ENCODE assay signal across 21 cellular contexts in genomic region chr18:2609604-2610003, GRCh38. TPM values are rescaled to one million over a fixed set of nuclear protein-coding genes. Genes with fewer than 3 reads are reported as not detected.
A peak's percentile ranks its signal among the peaks of the same experiment; 100 is the strongest.
DNase-seq lines count a peak whose midpoint lies in the region; ATAC-seq and TF ChIP-seq lines count a peak whose summit lies in the region.
"Had no signal": no experiment of that assay in that cellular context is flagged by ENCODE, and none has a peak within 500 bp of the region (broad histone marks: within the 10 kb centered on the region; RNA-seq: fewer than 3 reads in every experiment).

No MANE protein-coding gene starts in this region.

- no peaks in the 10 kb centered on the region for H3K27me3 ChIP-seq in CD4-positive, CD25-positive, alpha-beta regulatory T cell (ENCODE audit: control insufficient read depth, insufficient read depth, low read length)
- no peaks in the 10 kb centered on the region for H3K27me3 ChIP-seq in neutrophil

- H3K9me3 ChIP-seq in CD4-positive, CD25-positive, alpha-beta regulatory T cell (ENCODE audit: control insufficient read depth in 2 of 2, low read length in 2 of 2): no peaks in the 10 kb centered on the region
- no peaks in the 10 kb centered on the region for H3K9me3 ChIP-seq in neutrophil

- no peak for ATAC-seq in CD4-positive, CD25-positive, alpha-beta regulatory T cell (ENCODE audit: low read depth in 2 of 2)
- ATAC-seq in T-cell (replicated peaks in 1 of 4): peak in 1 of 4 experiments; percentile 61
- ATAC-seq: HCT116, Panc1 had no signal

- POLR2A ChIA-PET in activated CD4-positive, alpha-beta T cell treated with anti-CD3 and anti-CD28 coated beads, Interleukin-2, amount 10 ng/mL, durations not matched to agents 7 days and 5 days (lab: Charles Lee): no interaction called here
- POLR2A ChIA-PET in T-cell (lab: Charles Lee): interaction anchor here (0.6 to 4.5 kb wide), 2 partner anchors 11 to 27 kb away, joined by 3 to 60 read pairs; no protein-coding TSS in a partner anchor

- TF ChIP-seq CTCF in neutrophil (IDR thresholded peaks at IDR 0.05) (no peak), HFFc6 (IDR thresholded peaks at IDR 0.05) (no peak)

- DNase-seq in activated CD4-positive, alpha-beta T cell treated with anti-CD3 and anti-CD28 coated beads, Interleukin-2, amount 10 ng/mL, durations not matched to agents 7 days and 5 days: no peak
- no peak for DNase-seq in activated CD4-positive, alpha-beta T cell treated with anti-CD3 and anti-CD28 coated beads, Interleukin-2, amount 50 U/mL, for 48 hours
- no peak for DNase-seq in CD4-positive, CD25-positive, alpha-beta regulatory T cell
- no peak for DNase-seq in T-cell
- DNase-seq in HFFc6: no peak
- no peak for DNase-seq in C1 segment of cervical spinal cord (lab: John Stamatoyannopoulos, UW)
- DNase-seq: NCI-H1092, NCI-H1417 treated with DMSO at 0.1 percent for 48 hours, NCI-H1694 treated with DMSO at 0.1 percent for 48 hours, NCI-H2081, NCI-H2227 treated with DMSO at 0.1 percent for 48 hours, NCI-H526 treated with DMSO at 0.1 percent for 48 hours, SHP77 had no signal

- CTCF ChIA-PET in activated CD4-positive, alpha-beta T cell treated with anti-CD3 and anti-CD28 coated beads, Interleukin-2, amount 10 ng/mL, durations not matched to agents 7 days and 5 days (lab: Charles Lee): interaction anchor here (0.8 kb wide), 1 partner anchor 16 kb away, joined by 3 read pairs; no protein-coding TSS in a partner anchor
- CTCF ChIA-PET in T-cell (lab: Charles Lee): interaction anchor here in 1 of 2 donors (1.0 kb wide), 1 partner anchor 22 kb away, joined by 3 read pairs; no protein-coding TSS in a partner anchor

- H3K36me3 Mint-ChIP-seq in activated CD4-positive, alpha-beta T cell treated with anti-CD3 and anti-CD28 coated beads, Interleukin-2, amount 10 ng/mL, durations not matched to agents 7 days and 5 days (ENCODE audit: low read depth): peaks cover 74% of the 10 kb centered on the region
- peaks cover 14% of the 10 kb centered on the region for H3K36me3 Mint-ChIP-seq in CD4-positive, CD25-positive, alpha-beta regulatory T cell
- H3K36me3 Mint-ChIP-seq in T-cell (peaks cover 14% of the 10 kb centered on the region), HFFc6 (ENCODE audit: low read depth) (peaks cover 20% of the 10 kb centered on the region)

- no peak overlapping the region for H3K27ac ChIP-seq in CD4-positive, CD25-positive, alpha-beta regulatory T cell (ENCODE audit: insufficient read depth, low read length, poor library complexity, severe bottlenecking)
- H3K27ac ChIP-seq in neutrophil: peak overlapping the region; percentile 74
- H3K27ac ChIP-seq: C4-2B, HL-60, KMS-11, RWPE1 had no signal

- peak overlapping the region; percentile 37 for H3K4me3 ChIP-seq in CD4-positive, CD25-positive, alpha-beta regulatory T cell (ENCODE audit: low read depth, low read length)
- no peak overlapping the region for H3K4me3 ChIP-seq in neutrophil (ENCODE audit: low read depth in 1 of 2, low read length in 1 of 2)

- no peaks in the 10 kb centered on the region for H3K27me3 Mint-ChIP-seq in activated CD4-positive, alpha-beta T cell treated with anti-CD3 and anti-CD28 coated beads, Interleukin-2, amount 10 ng/mL, durations not matched to agents 7 days and 5 days
- no peaks in the 10 kb centered on the region for H3K27me3 Mint-ChIP-seq in CD4-positive, CD25-positive, alpha-beta regulatory T cell
- no peaks in the 10 kb centered on the region for H3K27me3 Mint-ChIP-seq in T-cell
- no peaks in the 10 kb centered on the region for H3K27me3 Mint-ChIP-seq in HFFc6 (ENCODE audit: insufficient read depth)
- H3K27me3 Mint-ChIP-seq: IgD-negative memory B cell had no signal

- peak overlapping the region; percentile 17 for H3K27ac Mint-ChIP-seq in activated CD4-positive, alpha-beta T cell treated with anti-CD3 and anti-CD28 coated beads, Interleukin-2, amount 10 ng/mL, durations not matched to agents 7 days and 5 days
- H3K27ac Mint-ChIP-seq in CD4-positive, CD25-positive, alpha-beta regulatory T cell: peak overlapping the region in 2 of 3 donors; percentile 34 to 49
- H3K27ac Mint-ChIP-seq in T-cell (peak overlapping the region; percentile 15 to 82), HFFc6 (no peak overlapping the region)

- no peak overlapping the region for H3K4me3 Mint-ChIP-seq in activated CD4-positive, alpha-beta T cell treated with anti-CD3 and anti-CD28 coated beads, Interleukin-2, amount 10 ng/mL, durations not matched to agents 7 days and 5 days
- peak overlapping the region in 1 of 4 donors; percentile 57 for H3K4me3 Mint-ChIP-seq in CD4-positive, CD25-positive, alpha-beta regulatory T cell
- no peak overlapping the region for H3K4me3 Mint-ChIP-seq in T-cell
- H3K4me3 Mint-ChIP-seq in HFFc6: no peak overlapping the region
- H3K4me3 Mint-ChIP-seq: IgD-negative memory B cell had no signal

- no peaks in the 10 kb centered on the region for H3K9me3 Mint-ChIP-seq in activated CD4-positive, alpha-beta T cell treated with anti-CD3 and anti-CD28 coated beads, Interleukin-2, amount 10 ng/mL, durations not matched to agents 7 days and 5 days
- H3K9me3 Mint-ChIP-seq in CD4-positive, CD25-positive, alpha-beta regulatory T cell: no peaks in the 10 kb centered on the region
- H3K9me3 Mint-ChIP-seq in T-cell (peaks cover 0 to under 1% (median 0%) of the 10 kb centered on the region in 3 donors), HFFc6 (no peaks in the 10 kb centered on the region)
- H3K9me3 Mint-ChIP-seq: IgD-negative memory B cell had no signal

- peaks cover 37% of the 10 kb centered on the region for H3K4me1 Mint-ChIP-seq in activated CD4-positive, alpha-beta T cell treated with anti-CD3 and anti-CD28 coated beads, Interleukin-2, amount 10 ng/mL, durations not matched to agents 7 days and 5 days
- H3K4me1 Mint-ChIP-seq in CD4-positive, CD25-positive, alpha-beta regulatory T cell: peaks cover 29 to 50% (median 35%) of the 10 kb centered on the region in 4 donors
- peaks cover 35 to 46% (median 41%) of the 10 kb centered on the region in 3 donors for H3K4me1 Mint-ChIP-seq in T-cell
- peaks cover 23% of the 10 kb centered on the region for H3K4me1 Mint-ChIP-seq in HFFc6 (ENCODE audit: low read depth)

- peaks cover 35% of the 10 kb centered on the region for H3K4me1 ChIP-seq in CD4-positive, CD25-positive, alpha-beta regulatory T cell (ENCODE audit: control insufficient read depth, insufficient read depth, low read length, poor library complexity, severe bottlenecking)
- peaks cover 49 to 52% of the 10 kb centered on the region in 2 experiments for H3K4me1 ChIP-seq in neutrophil (ENCODE audit: control insufficient read depth in 1 of 2, insufficient read depth in 1 of 2, low read depth in 1 of 2, low read length in 1 of 2)

- no peaks in the 10 kb centered on the region for H3K36me3 ChIP-seq in CD4-positive, CD25-positive, alpha-beta regulatory T cell (ENCODE audit: control insufficient read depth, insufficient read depth, low read length)
- H3K36me3 ChIP-seq in neutrophil: no peaks in the 10 kb centered on the region

RNA-seq across cellular contexts. Expression of gene NDC80, which starts 38.2 kb away (rescaled TPM):
- 10 to 100 TPM; 92.3 to 96.5 TPM for total RNA-seq in activated CD4-positive, alpha-beta T cell treated with anti-CD3 and anti-CD28 coated beads, Interleukin-2, amount 10 ng/mL, durations not matched to agents 7 days and 5 days
- total RNA-seq in CD4-positive, CD25-positive, alpha-beta regulatory T cell: 20.3 TPM
- 10 to 100 TPM in 3 of 4 donors, 1 to 10 TPM in 1; 9.5 to 18.7 (median 11.1) TPM for polyA plus RNA-seq in CD4-positive, CD25-positive, alpha-beta regulatory T cell
- 1 to 10 TPM; 2.3 to 8.2 (median 3.3) TPM for total RNA-seq in T-cell
- total RNA-seq in HFFc6 (2021; fragmentation: NEBNext Ultra II Directional; extraction: Animal tissue kit (Norgen Biotek cat#: 25700)): 10 to 100 TPM; 12.7 to 30.2 (median 25.4) TPM

RNA-seq across cellular contexts. Expression of gene METTL4, which starts 38.3 kb away (rescaled TPM):
- total RNA-seq in activated CD4-positive, alpha-beta T cell treated with anti-CD3 and anti-CD28 coated beads, Interleukin-2, amount 10 ng/mL, durations not matched to agents 7 days and 5 days: 10 to 100 TPM; 20.3 to 25.5 TPM
- 23.3 TPM for total RNA-seq in CD4-positive, CD25-positive, alpha-beta regulatory T cell
- 10 to 100 TPM; 15.1 to 20.8 (median 18.0) TPM for polyA plus RNA-seq in CD4-positive, CD25-positive, alpha-beta regulatory T cell
- 10 to 100 TPM; 15.1 to 27.7 (median 21.4) TPM for total RNA-seq in T-cell
- 1 to 10 TPM; 6.3 to 9.4 (median 9.0) TPM for total RNA-seq in HFFc6 (2021; fragmentation: NEBNext Ultra II Directional; extraction: Animal tissue kit (Norgen Biotek cat#: 25700))

RNA-seq across cellular contexts. Expression of gene SMCHD1, which starts 45.9 kb away (rescaled TPM):
- total RNA-seq in activated CD4-positive, alpha-beta T cell treated with anti-CD3 and anti-CD28 coated beads, Interleukin-2, amount 10 ng/mL, durations not matched to agents 7 days and 5 days: 100 to 1,000 TPM; 195 to 215 TPM
- 671 TPM for total RNA-seq in CD4-positive, CD25-positive, alpha-beta regulatory T cell
- 10 to 100 TPM; 59.1 to 78.8 (median 65.5) TPM for polyA plus RNA-seq in CD4-positive, CD25-positive, alpha-beta regulatory T cell
- total RNA-seq in T-cell: 100 to 1,000 TPM; 179 to 423 (median 206) TPM
- 10 to 100 TPM; 19.4 to 30.4 (median 26.4) TPM for total RNA-seq in HFFc6 (2021; fragmentation: NEBNext Ultra II Directional; extraction: Animal tissue kit (Norgen Biotek cat#: 25700))

Comparison
In these comparisons a context has a peak if more than half of its experiments do, and no peak if none do; other contexts are left out.
1. RNA of gene SMCHD1, which starts 45.9 kb away (total RNA-seq): 671 TPM in CD4-positive, CD25-positive, alpha-beta regulatory T cell (single experiment), 195 to 215 TPM in activated CD4-positive, alpha-beta T cell treated with anti-CD3 and anti-CD28 coated beads, Interleukin-2, amount 10 ng/mL, durations not matched to agents 7 days and 5 days and 179 to 423 TPM in T-cell; 19.4 to 30.4 TPM in HFFc6; every median in the first group is over 4 times any median in the second.